In genomic region chrX:21374994-21375794, GRCh38 we compare ENCODE assay signal across 7 cellular contexts. TPM values are rescaled to one million over a fixed set of nuclear protein-coding genes. Genes with fewer than 3 reads are reported as not detected.
DNase-seq lines count a peak whose midpoint lies in the region; ATAC-seq and TF ChIP-seq lines count a peak whose summit lies in the region.

No MANE protein-coding gene starts in this region.

- no peaks in the 10 kb centered on the region for H3K36me3 Mint-ChIP-seq in activated CD8-positive, alpha-beta T cell treated with anti-CD3 and anti-CD28 coated beads for 36 hours (ENCODE audit: low read depth)

- no peaks in the 10 kb centered on the region for H3K27me3 Mint-ChIP-seq in activated CD8-positive, alpha-beta T cell treated with anti-CD3 and anti-CD28 coated beads for 36 hours

- DNase-seq in HFF-Myc (ENCODE audit: extremely low read depth, low read depth) (no peak), left ventricle myocardium superior (peak; percentile 21), glomerular visceral epithelial cell (ENCODE audit: extremely low spot score) (no peak), SHP77 (lab: John Stamatoyannopoulos, UW) (no peak)
- DNase-seq in activated CD8-positive, alpha-beta T cell treated with anti-CD3 and anti-CD28 coated beads for 36 hours = peak; percentile 12

- H3K4me3 Mint-ChIP-seq in activated CD8-positive, alpha-beta T cell treated with anti-CD3 and anti-CD28 coated beads for 36 hours = peak overlapping the region; percentile 87

- H3K27ac ChIP-seq in skin epidermis = peak overlapping the region in 2 of 21 experiments; percentile 7 to 59

- no peaks in the 10 kb centered on the region for H3K9me3 Mint-ChIP-seq in activated CD8-positive, alpha-beta T cell treated with anti-CD3 and anti-CD28 coated beads for 36 hours

- TF ChIP-seq CTCF in HFF-Myc (IDR thresholded peaks at IDR 0.05; ENCODE audit: low read depth, low read length, missing control alignments) = no peak
- no peak for TF ChIP-seq CTCF in activated CD8-positive, alpha-beta T cell treated with anti-CD3 and anti-CD28 coated beads for 36 hours (IDR thresholded peaks at IDR 0.05)

- H3K4me3 ChIP-seq in HFF-Myc (replicated peaks; ENCODE audit: low read depth, low read length) = peak overlapping the region; percentile 33
- peak overlapping the region; percentile 20 to 47 (median 36) for H3K4me3 ChIP-seq in skin epidermis

- intact Hi-C loops in activated CD8-positive, alpha-beta T cell treated with anti-CD3 and anti-CD28 coated beads for 36 hours (cut with micrococcal nuclease) = loop anchor here (10.0 kb wide), 1 partner anchor 60 kb away; no protein-coding TSS in a partner anchor
- intact Hi-C loops in left ventricle myocardium superior (cut with micrococcal nuclease) = no loop called here

- POLR2A ChIA-PET in activated CD8-positive, alpha-beta T cell treated with anti-CD3 and anti-CD28 coated beads for 36 hours (lab: Charles Lee) = interaction anchor here (0.7 kb wide), 1 partner anchor 34 kb away, joined by 3 read pairs; no protein-coding TSS in a partner anchor

- ATAC-seq in GM18502 (IDR thresholded peaks at IDR 0.05; ENCODE audit: poor library complexity, unreplicated experiment) = peak; percentile 7
- peak; percentile 8 for ATAC-seq in activated CD8-positive, alpha-beta T cell treated with anti-CD3 and anti-CD28 coated beads for 36 hours
- ATAC-seq in left ventricle myocardium superior = no peak

- CTCF ChIA-PET in activated CD8-positive, alpha-beta T cell treated with anti-CD3 and anti-CD28 coated beads for 36 hours (lab: Charles Lee) = interaction anchor here (0.9 kb wide), 1 partner anchor 104 kb away, joined by 3 read pairs; no protein-coding TSS in a partner anchor

- peaks cover 36% of the 10 kb centered on the region for H3K4me1 Mint-ChIP-seq in activated CD8-positive, alpha-beta T cell treated with anti-CD3 and anti-CD28 coated beads for 36 hours (ENCODE audit: low read depth)

- peak overlapping the region; percentile 85 for H3K27ac Mint-ChIP-seq in activated CD8-positive, alpha-beta T cell treated with anti-CD3 and anti-CD28 coated beads for 36 hours

RNA-seq across cellular contexts. Expression of gene CNKSR2, which starts 1.0 kb away (rescaled TPM):
- total RNA-seq in activated CD8-positive, alpha-beta T cell treated with anti-CD3 and anti-CD28 coated beads for 36 hours = 1 to 10 TPM; 8.3 to 9.4 TPM
- total RNA-seq in left ventricle myocardium superior = 0.55 TPM

Comparison
In these comparisons a context has a peak if more than half of its experiments do, and no peak if none do; other contexts are left out.
1. DNase-seq: peak in activated CD8-positive, alpha-beta T cell treated with anti-CD3 and anti-CD28 coated beads for 36 hours (single experiment) and left ventricle myocardium superior (single experiment); none in HFF-Myc (single experiment), glomerular visceral epithelial cell (single experiment) and SHP77 (0 of 2).